3 cellular contexts compared by ENCODE assay signal in genomic region chr3:191737742-191738141, GRCh38.
"Had no signal": no experiment of that assay in that cellular context is flagged by ENCODE, and none has a peak within 500 bp of the region (broad histone marks: within the 10 kb centered on the region; RNA-seq: fewer than 3 reads in every experiment).

No MANE protein-coding gene starts in this region.

- DNase-seq: GDM1, GF-D8 had no signal

- ATAC-seq: GM12878 had no signal

- H3K4me3 ChIP-seq: GM12878 had no signal
